8 cellular contexts compared by ENCODE assay signal in the genomic region with DNA sequence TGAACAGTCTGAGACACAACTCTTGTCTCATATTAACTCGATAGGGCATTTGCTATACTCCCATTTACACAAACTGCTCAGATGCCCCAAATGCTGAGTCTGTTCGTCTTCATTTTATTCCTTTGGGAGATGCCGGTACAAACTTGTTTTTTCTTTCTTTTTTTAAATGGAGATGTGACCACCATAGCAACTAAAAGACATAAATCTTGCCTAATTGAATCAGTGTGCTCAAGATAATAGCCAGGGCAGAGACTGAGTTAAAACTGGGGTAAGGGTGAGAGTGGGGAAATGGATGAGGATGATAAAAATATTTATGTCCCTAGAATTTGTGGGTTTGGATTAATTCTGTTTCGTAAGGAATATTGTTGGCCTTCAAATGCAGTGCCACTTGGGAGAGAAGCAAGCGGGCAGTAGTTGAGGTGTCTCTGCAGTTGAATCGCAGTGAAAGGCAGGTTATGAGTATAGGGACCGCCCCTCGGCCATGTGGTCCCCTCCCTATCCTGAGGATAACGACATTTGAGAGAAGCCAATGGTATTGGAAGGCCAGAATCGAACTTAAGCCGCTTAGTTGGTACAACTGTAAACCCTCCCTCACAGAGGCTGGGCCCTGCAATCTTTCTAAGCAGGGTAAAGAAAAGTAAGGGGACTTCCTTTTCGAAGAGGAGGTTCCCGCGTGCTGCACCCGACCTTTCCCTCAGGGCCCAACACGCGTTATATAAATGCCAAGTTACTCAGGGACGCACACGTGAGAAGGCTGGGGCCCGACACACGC. TPM values are rescaled to one million over a fixed set of nuclear protein-coding genes. Genes with fewer than 3 reads are reported as not detected.
DNase-seq lines count a peak whose midpoint lies in the region; ATAC-seq and TF ChIP-seq lines count a peak whose summit lies in the region.

No MANE protein-coding gene starts in this region.

- DNase-seq in DMS53 (lab: John Stamatoyannopoulos, UW): peak; percentile 97
- peak; percentile 55 for DNase-seq in HuH-7.5 (ENCODE audit: low spot score)
- peak; percentile 60 for DNase-seq in OCI-M2 (lab: John Stamatoyannopoulos, UW; ENCODE audit: unreplicated experiment)
- DNase-seq in adipocyte (ENCODE audit: low read depth): no peak
- peak; percentile 27 for DNase-seq in iPS DF 6.9 (ENCODE audit: low read depth, low spot score)
- DNase-seq in smooth muscle cell (lab: John Stamatoyannopoulos, UW; ENCODE audit: unreplicated experiment): no peak
- no peak for DNase-seq in HK-2 (ENCODE audit: unreplicated experiment)

- peaks cover 42% of the 10 kb centered on the region for H3K4me1 ChIP-seq in adipocyte (ENCODE audit: control insufficient read depth, insufficient read depth, low read length)
- no peaks in the 10 kb centered on the region for H3K4me1 ChIP-seq in iPS DF 6.9 (ENCODE audit: control insufficient read depth, insufficient read depth, low read length)
- no peaks in the 10 kb centered on the region for H3K4me1 ChIP-seq in smooth muscle cell (ENCODE audit: low read depth)

- H3K27ac ChIP-seq in iPS DF 6.9 (ENCODE audit: low read length) (no peak overlapping the region), smooth muscle cell (ENCODE audit: low read depth) (no peak overlapping the region)

- TF ChIP-seq CTCF in smooth muscle cell (IDR thresholded peaks at IDR 0.05; ENCODE audit: borderline replicate concordance, insufficient read depth, poor library complexity, severe bottlenecking): no peak

- H3K4me2 ChIP-seq in smooth muscle cell: peak overlapping the region; percentile 93

- H4K20me1 ChIP-seq in smooth muscle cell (ENCODE audit: low read depth): no peaks in the 10 kb centered on the region

- H3K9ac ChIP-seq in adipocyte (ENCODE audit: low read length): peak overlapping the region; percentile 88
- peak overlapping the region; percentile 40 for H3K9ac ChIP-seq in smooth muscle cell (ENCODE audit: low read depth)

- H3K27me3 ChIP-seq in adipocyte (replicated peaks; ENCODE audit: control insufficient read depth, insufficient read depth, low read length): no peaks in the 10 kb centered on the region
- no peaks in the 10 kb centered on the region for H3K27me3 ChIP-seq in iPS DF 6.9 (ENCODE audit: control insufficient read depth, insufficient read depth, low read length)
- no peaks in the 10 kb centered on the region for H3K27me3 ChIP-seq in smooth muscle cell (ENCODE audit: low read depth)

- peak overlapping the region; percentile 99 for H3K4me3 ChIP-seq in adipocyte (ENCODE audit: low read length)
- H3K4me3 ChIP-seq in iPS DF 6.9 (ENCODE audit: low read length): peak overlapping the region; percentile 91; the same call in 1 of the 2 replicates
- peak overlapping the region; percentile 93 for H3K4me3 ChIP-seq in smooth muscle cell

- ATAC-seq in GM21515 (IDR thresholded peaks at IDR 0.05; ENCODE audit: unreplicated experiment): peak; percentile 32

- no peaks in the 10 kb centered on the region for H3K36me3 ChIP-seq in adipocyte (ENCODE audit: control insufficient read depth, insufficient read depth, low read length, severe bottlenecking)
- no peaks in the 10 kb centered on the region for H3K36me3 ChIP-seq in iPS DF 6.9 (ENCODE audit: control insufficient read depth, insufficient read depth, low read length)
- H3K36me3 ChIP-seq in smooth muscle cell (ENCODE audit: low read depth): no peaks in the 10 kb centered on the region

- 100% methylated on average over 1 of the region's 21 CpGs for WGBS in iPS DF 6.9 (ENCODE audit: insufficient coverage, insufficient read length)
- 22% methylated on average over 21 of the region's 21 CpGs for WGBS in smooth muscle cell (ENCODE audit: low lambda C conversion rate)

- H3F3A ChIP-seq in smooth muscle cell (ENCODE audit: low read depth): peaks cover 5% of the 10 kb centered on the region

- H3K79me2 ChIP-seq in smooth muscle cell (ENCODE audit: low read depth): no peaks in the 10 kb centered on the region

- H3K9me3 ChIP-seq in adipocyte (ENCODE audit: control insufficient read depth, low read length): no peaks in the 10 kb centered on the region
- H3K9me3 ChIP-seq in iPS DF 6.9 (ENCODE audit: control insufficient read depth, insufficient read depth, low read length): no peaks in the 10 kb centered on the region
- H3K9me3 ChIP-seq in smooth muscle cell (replicated peaks; ENCODE audit: low read depth): no peaks in the 10 kb centered on the region

- peak overlapping the region; percentile 79 for H2AFZ ChIP-seq in smooth muscle cell (ENCODE audit: low read depth)

RNA-seq across cellular contexts. Expression of a gene that starts 0.8 kb away (rescaled TPM):
- 3.9 and 4.6 TPM in 2 replicates for total RNA-seq in smooth muscle cell
- polyA plus RNA-seq in smooth muscle cell: 0.98 and 1.5 TPM in 2 replicates

Comparison
In these comparisons a context has a peak if more than half of its experiments do, and no peak if none do; other contexts are left out.
1. DNase-seq: peak in DMS53 (single experiment), HuH-7.5 (single experiment), OCI-M2 (single experiment) and iPS DF 6.9 (single experiment); none in adipocyte (single experiment), smooth muscle cell (single experiment) and HK-2 (single experiment).
2. Peak in every context shown above with its lines, with median percentiles within 50 percentile points of each other: H3K4me3 ChIP-seq.